Comparison of ENCODE assay signal across 1 cellular context in genomic region chr1:54384921-54385726, GRCh38.
TF ChIP-seq lines count a peak whose summit lies in the region.

No MANE protein-coding gene starts in this region.

TF ChIP-seq in SK-N-SH, 30 proteins besides CTCF, POLR2A, EP300 and RAD21 (continued from another document):
- TF ChIP-seq USF1 (IDR thresholded peaks at IDR 0.05; ENCODE audit: borderline replicate concordance, low read depth) (no peak), RFX5 (IDR thresholded peaks at IDR 0.05; ENCODE audit: low read length) (no peak), MEF2A (IDR thresholded peaks at IDR 0.05; ENCODE audit: borderline replicate concordance, low read depth) (no peak), GABPA (IDR thresholded peaks at IDR 0.05; ENCODE audit: low read depth) (no peak)
